18 cellular contexts compared by ENCODE assay signal in genomic region chr5:24381861-24382460, GRCh38.
A peak's percentile ranks its signal among the peaks of the same experiment; 100 is the strongest.
DNase-seq lines count a peak whose midpoint lies in the region; ATAC-seq and TF ChIP-seq lines count a peak whose summit lies in the region.
"Had no signal": no experiment of that assay in that cellular context is flagged by ENCODE, and none has a peak within 500 bp of the region (broad histone marks: within the 10 kb centered on the region; RNA-seq: fewer than 3 reads in every experiment).

No MANE protein-coding gene starts in this region.

- in situ Hi-C loops in brain microvascular endothelial cell (cut with HindIII; ENCODE audit: low pct_ligation_motif_present, low sequenced_read_pairs): no loop called here

- no peaks in the 10 kb centered on the region for H3K9me3 Mint-ChIP-seq in nephron progenitor cell
- no peaks in the 10 kb centered on the region for H3K9me3 Mint-ChIP-seq in progenitor cell of endocrine pancreas (ENCODE audit: low read depth)

- peaks cover 7% of the 10 kb centered on the region for H3K4me1 Mint-ChIP-seq in nephron progenitor cell
- H3K4me1 Mint-ChIP-seq in progenitor cell of endocrine pancreas (ENCODE audit: low read depth): peaks cover 2% of the 10 kb centered on the region
- H3K4me1 Mint-ChIP-seq: naive B cell had no signal

- H3K36me3 Mint-ChIP-seq in nephron progenitor cell (ENCODE audit: low read depth) (no peaks in the 10 kb centered on the region), progenitor cell of endocrine pancreas (ENCODE audit: insufficient read depth) (no peaks in the 10 kb centered on the region)
- H3K36me3 Mint-ChIP-seq: naive B cell had no signal

- DNase-seq in GM03348 (ENCODE audit: low spot score) (peak; percentile 13), NCI-H82 (lab: John Stamatoyannopoulos, UW) (peak; percentile 75), epithelial cell of proximal tubule (ENCODE audit: low read depth) (peak; percentile 36), nephron progenitor cell (no peak), brain microvascular endothelial cell (no peak), progenitor cell of endocrine pancreas (ENCODE audit: low spot score, unreplicated experiment) (no peak)
- DNase-seq in activated CD8-positive, alpha-beta memory T cell treated with anti-CD3 and anti-CD28 coated beads, Interleukin-2, amount 50 U/mL, for 4 hours: no peak
- DNase-seq: activated CD8-positive, alpha-beta memory T cell treated with anti-CD3 and anti-CD28 coated beads, Interleukin-2, amount 50 U/mL, for 48 hours; activated naive CD4-positive, alpha-beta T cell; AML-193; body of pancreas; left ventricle myocardium superior; naive B cell; NCI-H1436; NCI-H526; retina had no signal

- H3K27ac Mint-ChIP-seq in nephron progenitor cell: peak overlapping the region; percentile 80
- no peak overlapping the region for H3K27ac Mint-ChIP-seq in progenitor cell of endocrine pancreas
- H3K27ac Mint-ChIP-seq: naive B cell had no signal

- H3K4me3 ChIP-seq in epithelial cell of proximal tubule (ENCODE audit: low read depth, low read length): no peak overlapping the region
- H3K4me3 ChIP-seq in brain microvascular endothelial cell (ENCODE audit: low read depth, low read length): no peak overlapping the region
- H3K4me3 ChIP-seq: body of pancreas had no signal

- H3K27me3 Mint-ChIP-seq in nephron progenitor cell (ENCODE audit: low read depth, poor library complexity): no peaks in the 10 kb centered on the region
- no peaks in the 10 kb centered on the region for H3K27me3 Mint-ChIP-seq in progenitor cell of endocrine pancreas
- H3K27me3 Mint-ChIP-seq: naive B cell had no signal

- H3K4me3 Mint-ChIP-seq in nephron progenitor cell (no peak overlapping the region), progenitor cell of endocrine pancreas (ENCODE audit: low read depth) (no peak overlapping the region)
- H3K4me3 Mint-ChIP-seq: naive B cell had no signal

- no peak overlapping the region for H3K27ac ChIP-seq in brain microvascular endothelial cell
- H3K27ac ChIP-seq: body of pancreas had no signal

- ATAC-seq in GM19395 (IDR thresholded peaks at IDR 0.05; ENCODE audit: unreplicated experiment): no peak
- ATAC-seq: activated CD4-positive, CD25-positive, alpha-beta regulatory T cell treated with anti-CD3 and anti-CD28 coated beads, Interleukin-2, amount 50 U/mL, for 24 hours; body of pancreas; left ventricle myocardium superior had no signal

- H3K27me3 ChIP-seq in brain microvascular endothelial cell (replicated peaks): no peaks in the 10 kb centered on the region
- H3K27me3 ChIP-seq: body of pancreas had no signal

- TF ChIP-seq CTCF in epithelial cell of proximal tubule (conservative IDR thresholded peaks at IDR 0.05; ENCODE audit: low read depth, low read length) (no peak), nephron progenitor cell (IDR thresholded peaks at IDR 0.05) (no peak), brain microvascular endothelial cell (IDR thresholded peaks at IDR 0.05; ENCODE audit: low read depth, low read length, missing control alignments) (no peak), progenitor cell of endocrine pancreas (IDR thresholded peaks at IDR 0.05; ENCODE audit: unreplicated experiment) (no peak)

- no peaks in the 10 kb centered on the region for H3K36me3 ChIP-seq in brain microvascular endothelial cell (replicated peaks)

Comparison
In these comparisons a context has a peak if more than half of its experiments do, and no peak if none do; other contexts are left out.
1. DNase-seq: peak in GM03348 (single experiment), NCI-H82 (single experiment) and epithelial cell of proximal tubule (single experiment); none in nephron progenitor cell (single experiment), brain microvascular endothelial cell (single experiment), activated CD8-positive, alpha-beta memory T cell treated with anti-CD3 and anti-CD28 coated beads, Interleukin-2, amount 50 U/mL, for 4 hours (single experiment) and progenitor cell of endocrine pancreas (single experiment).